1 cellular context compared by ENCODE assay signal in the genomic region with DNA sequence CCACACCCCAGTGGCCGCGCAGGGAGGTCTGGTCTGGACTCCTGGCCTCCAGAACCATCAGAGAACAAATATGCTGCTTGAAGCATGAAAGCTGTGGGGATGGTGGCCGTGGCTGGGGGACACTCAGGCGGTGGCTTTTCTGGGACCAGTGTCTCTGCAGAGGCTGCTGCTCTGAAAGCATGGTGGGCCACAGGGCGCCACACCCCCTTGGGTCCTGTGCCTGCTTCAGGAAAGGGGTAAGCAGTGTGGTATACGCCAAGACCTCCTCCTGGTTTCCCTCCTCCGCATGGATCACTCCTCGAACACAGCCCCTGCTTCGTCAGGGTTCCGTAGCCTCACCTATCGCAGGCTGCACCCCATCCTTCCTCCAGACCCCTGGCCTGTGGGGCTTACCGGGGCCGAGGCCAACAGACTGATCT.
TF ChIP-seq lines count a peak whose summit lies in the region.

No MANE protein-coding gene starts in this region.

TF ChIP-seq in H1, 55 proteins besides CTCF, POLR2A, EP300 and RAD21:
- no peak for TF ChIP-seq SRF (IDR thresholded peaks at IDR 0.05; ENCODE audit: low read depth, low read length)
- no peak for TF ChIP-seq KDM1A (IDR thresholded peaks at IDR 0.05; ENCODE audit: borderline replicate concordance, low read length)
- TF ChIP-seq HDAC2 (IDR thresholded peaks at IDR 0.05; ENCODE audit: borderline replicate concordance in 1 of 2, low read depth in 2 of 2, low read length in 2 of 2): no peak
- TF ChIP-seq, protein P1, sequence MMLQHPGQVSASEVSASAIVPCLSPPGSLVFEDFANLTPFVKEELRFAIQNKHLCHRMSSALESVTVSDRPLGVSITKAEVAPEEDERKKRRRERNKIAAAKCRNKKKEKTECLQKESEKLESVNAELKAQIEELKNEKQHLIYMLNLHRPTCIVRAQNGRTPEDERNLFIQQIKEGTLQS (IDR thresholded peaks at IDR 0.05; ENCODE audit: insufficient read depth, low read depth, low read length): no peak
- TF ChIP-seq, protein P2, sequence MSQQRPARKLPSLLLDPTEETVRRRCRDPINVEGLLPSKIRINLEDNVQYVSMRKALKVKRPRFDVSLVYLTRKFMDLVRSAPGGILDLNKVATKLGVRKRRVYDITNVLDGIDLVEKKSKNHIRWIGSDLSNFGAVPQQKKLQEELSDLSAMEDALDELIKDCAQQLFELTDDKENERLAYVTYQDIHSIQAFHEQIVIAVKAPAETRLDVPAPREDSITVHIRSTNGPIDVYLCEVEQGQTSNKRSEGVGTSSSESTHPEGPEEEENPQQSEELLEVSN (IDR thresholded peaks at IDR 0.05): no peak
TF ChIP-seq in H1: peak in this region for 0.
